Comparison of ENCODE assay signal across 1 cellular context in the genomic region with DNA sequence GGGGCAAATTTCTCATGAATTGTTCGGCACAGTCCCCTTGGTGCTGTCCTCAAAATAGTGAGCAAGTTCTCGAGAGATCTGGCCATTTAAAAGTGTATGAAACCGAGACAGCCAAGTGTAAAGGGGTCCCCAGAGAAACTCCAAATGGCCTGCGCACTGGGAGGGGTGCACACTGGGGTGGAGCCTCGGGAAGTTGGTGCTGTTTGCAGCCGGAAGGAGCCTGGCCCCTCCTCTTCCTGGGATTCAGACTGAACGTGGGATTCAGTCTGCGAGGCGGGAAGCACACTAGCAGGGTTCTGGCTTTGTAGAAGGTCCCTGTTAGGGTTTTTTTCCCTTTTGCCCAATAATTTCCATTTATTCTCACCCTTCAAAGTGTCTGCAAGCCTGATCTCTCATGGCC.
TF ChIP-seq lines count a peak whose summit lies in the region.

No MANE protein-coding gene starts in this region.

TF ChIP-seq in GM23338, 12 proteins besides CTCF, POLR2A, EP300 and RAD21 (continued from another document):
- TF ChIP-seq, protein P1, sequence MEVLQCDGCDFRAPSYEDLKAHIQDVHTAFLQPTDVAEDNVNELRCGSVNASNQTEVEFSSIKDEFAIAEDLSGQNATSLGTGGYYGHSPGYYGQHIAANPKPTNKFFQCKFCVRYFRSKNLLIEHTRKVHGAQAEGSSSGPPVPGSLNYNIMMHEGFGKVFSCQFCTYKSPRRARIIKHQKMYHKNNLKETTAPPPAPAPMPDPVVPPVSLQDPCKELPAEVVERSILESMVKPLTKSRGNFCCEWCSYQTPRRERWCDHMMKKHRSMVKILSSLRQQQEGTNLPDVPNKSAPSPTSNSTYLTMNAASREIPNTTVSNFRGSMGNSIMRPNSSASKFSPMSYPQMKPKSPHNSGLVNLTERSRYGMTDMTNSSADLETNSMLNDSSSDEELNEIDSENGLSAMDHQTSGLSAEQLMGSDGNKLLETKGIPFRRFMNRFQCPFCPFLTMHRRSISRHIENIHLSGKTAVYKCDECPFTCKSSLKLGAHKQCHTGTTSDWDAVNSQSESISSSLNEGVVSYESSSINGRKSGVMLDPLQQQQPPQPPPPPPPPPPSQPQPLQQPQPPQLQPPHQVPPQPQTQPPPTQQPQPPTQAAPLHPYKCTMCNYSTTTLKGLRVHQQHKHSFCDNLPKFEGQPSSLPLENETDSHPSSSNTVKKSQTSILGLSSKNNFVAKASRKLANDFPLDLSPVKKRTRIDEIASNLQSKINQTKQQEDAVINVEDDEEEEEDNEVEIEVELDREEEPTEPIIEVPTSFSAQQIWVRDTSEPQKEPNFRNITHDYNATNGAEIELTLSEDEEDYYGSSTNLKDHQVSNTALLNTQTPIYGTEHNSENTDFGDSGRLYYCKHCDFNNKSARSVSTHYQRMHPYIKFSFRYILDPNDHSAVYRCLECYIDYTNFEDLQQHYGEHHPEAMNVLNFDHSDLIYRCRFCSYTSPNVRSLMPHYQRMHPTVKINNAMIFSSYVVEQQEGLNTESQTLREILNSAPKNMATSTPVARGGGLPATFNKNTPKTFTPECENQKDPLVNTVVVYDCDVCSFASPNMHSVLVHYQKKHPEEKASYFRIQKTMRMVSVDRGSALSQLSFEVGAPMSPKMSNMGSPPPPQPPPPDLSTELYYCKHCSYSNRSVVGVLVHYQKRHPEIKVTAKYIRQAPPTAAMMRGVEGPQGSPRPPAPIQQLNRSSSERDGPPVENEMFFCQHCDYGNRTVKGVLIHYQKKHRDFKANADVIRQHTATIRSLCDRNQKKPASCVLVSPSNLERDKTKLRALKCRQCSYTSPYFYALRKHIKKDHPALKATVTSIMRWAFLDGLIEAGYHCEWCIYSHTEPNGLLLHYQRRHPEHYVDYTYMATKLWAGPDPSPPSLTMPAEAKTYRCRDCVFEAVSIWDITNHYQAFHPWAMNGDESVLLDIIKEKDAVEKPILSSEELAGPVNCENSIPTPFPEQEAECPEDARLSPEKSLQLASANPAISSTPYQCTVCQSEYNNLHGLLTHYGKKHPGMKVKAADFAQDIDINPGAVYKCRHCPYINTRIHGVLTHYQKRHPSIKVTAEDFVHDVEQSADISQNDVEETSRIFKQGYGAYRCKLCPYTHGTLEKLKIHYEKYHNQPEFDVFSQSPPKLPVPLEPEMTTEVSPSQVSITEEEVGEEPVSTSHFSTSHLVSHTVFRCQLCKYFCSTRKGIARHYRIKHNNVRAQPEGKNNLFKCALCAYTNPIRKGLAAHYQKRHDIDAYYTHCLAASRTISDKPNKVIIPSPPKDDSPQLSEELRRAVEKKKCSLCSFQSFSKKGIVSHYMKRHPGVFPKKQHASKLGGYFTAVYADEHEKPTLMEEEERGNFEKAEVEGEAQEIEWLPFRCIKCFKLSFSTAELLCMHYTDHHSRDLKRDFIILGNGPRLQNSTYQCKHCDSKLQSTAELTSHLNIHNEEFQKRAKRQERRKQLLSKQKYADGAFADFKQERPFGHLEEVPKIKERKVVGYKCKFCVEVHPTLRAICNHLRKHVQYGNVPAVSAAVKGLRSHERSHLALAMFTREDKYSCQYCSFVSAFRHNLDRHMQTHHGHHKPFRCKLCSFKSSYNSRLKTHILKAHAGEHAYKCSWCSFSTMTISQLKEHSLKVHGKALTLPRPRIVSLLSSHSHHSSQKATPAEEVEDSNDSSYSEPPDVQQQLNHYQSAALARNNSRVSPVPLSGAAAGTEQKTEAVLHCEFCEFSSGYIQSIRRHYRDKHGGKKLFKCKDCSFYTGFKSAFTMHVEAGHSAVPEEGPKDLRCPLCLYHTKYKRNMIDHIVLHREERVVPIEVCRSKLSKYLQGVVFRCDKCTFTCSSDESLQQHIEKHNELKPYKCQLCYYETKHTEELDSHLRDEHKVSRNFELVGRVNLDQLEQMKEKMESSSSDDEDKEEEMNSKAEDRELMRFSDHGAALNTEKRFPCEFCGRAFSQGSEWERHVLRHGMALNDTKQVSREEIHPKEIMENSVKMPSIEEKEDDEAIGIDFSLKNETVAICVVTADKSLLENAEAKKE (CRISPR knock-in tag; IDR thresholded peaks at IDR 0.05): no peak
- TF ChIP-seq CREB1 (CRISPR knock-in tag; IDR thresholded peaks at IDR 0.05; ENCODE audit: low read depth) (no peak), ZNF114 (CRISPR knock-in tag; IDR thresholded peaks at IDR 0.05) (no peak), ZNF331 (CRISPR knock-in tag; IDR thresholded peaks at IDR 0.05; ENCODE audit: low read depth) (no peak), REST (IDR thresholded peaks at IDR 0.05; ENCODE audit: unreplicated experiment) (no peak), POLR2AphosphoS5 (IDR thresholded peaks at IDR 0.05; ENCODE audit: low read depth) (no peak), EZH2phosphoT487 (IDR thresholded peaks at IDR 0.05; ENCODE audit: unreplicated experiment) (no peak), NANOG (IDR thresholded peaks at IDR 0.05; ENCODE audit: borderline replicate concordance) (no peak), JUNB (IDR thresholded peaks at IDR 0.05; ENCODE audit: unreplicated experiment) (no peak), STAT1 (IDR thresholded peaks at IDR 0.05; ENCODE audit: unreplicated experiment) (no peak)
- TF ChIP-seq, protein P2, sequence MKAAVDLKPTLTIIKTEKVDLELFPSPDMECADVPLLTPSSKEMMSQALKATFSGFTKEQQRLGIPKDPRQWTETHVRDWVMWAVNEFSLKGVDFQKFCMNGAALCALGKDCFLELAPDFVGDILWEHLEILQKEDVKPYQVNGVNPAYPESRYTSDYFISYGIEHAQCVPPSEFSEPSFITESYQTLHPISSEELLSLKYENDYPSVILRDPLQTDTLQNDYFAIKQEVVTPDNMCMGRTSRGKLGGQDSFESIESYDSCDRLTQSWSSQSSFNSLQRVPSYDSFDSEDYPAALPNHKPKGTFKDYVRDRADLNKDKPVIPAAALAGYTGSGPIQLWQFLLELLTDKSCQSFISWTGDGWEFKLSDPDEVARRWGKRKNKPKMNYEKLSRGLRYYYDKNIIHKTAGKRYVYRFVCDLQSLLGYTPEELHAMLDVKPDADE (IDR thresholded peaks at IDR 0.05): no peak
